ENCODE assay signal across 8 cellular contexts in genomic region chr9:126985870-126986498, GRCh38.
DNase-seq lines count a peak whose midpoint lies in the region; ATAC-seq, FAIRE-seq and TF ChIP-seq lines count a peak whose summit lies in the region.

No MANE protein-coding gene starts in this region.

- peak overlapping the region; percentile 14 to 78 (median 62) for H3K4me3 Mint-ChIP-seq in CD8-positive, alpha-beta memory T cell
- H3K4me3 Mint-ChIP-seq in activated B cell treated with CpG ODN at 0.5 μM for 24 hours: peak overlapping the region; percentile 66
- peak overlapping the region; percentile 58 for H3K4me3 Mint-ChIP-seq in stimulated activated naive CD8-positive, alpha-beta T cell treated with anti-CD3 and anti-CD28 coated beads, Interleukin-15, Interleukin-2, amounts not matched to agents 100 ng/mL and 50 ng/mL, for 24 hours

- H3K27ac Mint-ChIP-seq in CD8-positive, alpha-beta memory T cell: peak overlapping the region; percentile 27 to 97 (median 84)
- H3K27ac Mint-ChIP-seq in activated B cell treated with CpG ODN at 0.5 μM for 24 hours: peak overlapping the region; percentile 59
- H3K27ac Mint-ChIP-seq in stimulated activated naive CD8-positive, alpha-beta T cell treated with anti-CD3 and anti-CD28 coated beads, Interleukin-15, Interleukin-2, amounts not matched to agents 100 ng/mL and 50 ng/mL, for 24 hours: peak overlapping the region; percentile 74

- peak; percentile 70 to 94 (median 92) for DNase-seq in CD8-positive, alpha-beta memory T cell
- DNase-seq in NCI-H1105 treated with DMSO at 0.1 percent for 48 hours (lab: John Stamatoyannopoulos, UW): peak; percentile 42
- peak; percentile 36 for DNase-seq in activated B cell treated with CpG ODN at 0.5 μM for 24 hours
- peak; percentile 97 for DNase-seq in bronchial epithelial cell (ENCODE audit: low read depth)
- peak; percentile 86 to 90 (median 87) for DNase-seq in mucosa of descending colon
- no peak for DNase-seq in amniotic stem cell (lab: John Stamatoyannopoulos, UW)

- peak overlapping the region; percentile 37 for H3K4me3 ChIP-seq in CD8-positive, alpha-beta memory T cell (ENCODE audit: low read length)
- H3K4me3 ChIP-seq in bronchial epithelial cell (ENCODE audit: low read depth, low read length) (no peak overlapping the region), mucosa of descending colon (no peak overlapping the region)

- intact Hi-C loops in activated B cell treated with CpG ODN at 0.5 μM for 24 hours (cut with micrococcal nuclease) (loop anchor here (1.0 to 5.0 kb wide), 2 partner anchors 76 to 213 kb away; no protein-coding TSS in a partner anchor), mucosa of descending colon (cut with DNase I, micrococcal nuclease) (no loop called here)

- peaks cover 15% of the 10 kb centered on the region for H3K27me3 ChIP-seq in CD8-positive, alpha-beta memory T cell (ENCODE audit: insufficient read depth, low read length, poor library complexity, severe bottlenecking)
- H3K27me3 ChIP-seq in bronchial epithelial cell (ENCODE audit: control insufficient read depth, insufficient read depth, low read length): peaks cover 16% of the 10 kb centered on the region

- ATAC-seq in GM21717 (IDR thresholded peaks at IDR 0.05; ENCODE audit: unreplicated experiment) (peak; percentile 57), activated B cell treated with CpG ODN at 0.5 μM for 24 hours (ENCODE audit: low read depth) (peak; percentile 96), mucosa of descending colon (peak; percentile 91)

- no peaks in the 10 kb centered on the region for H3K36me3 ChIP-seq in CD8-positive, alpha-beta memory T cell (ENCODE audit: insufficient read depth, low read length)
- H3K36me3 ChIP-seq in bronchial epithelial cell (ENCODE audit: control insufficient read depth, insufficient read depth, low read length) (no peaks in the 10 kb centered on the region), mucosa of descending colon (ENCODE audit: low read depth) (no peaks in the 10 kb centered on the region)

- peaks cover 79 to 93% (median 91%) of the 10 kb centered on the region in 3 donors for H3K4me1 Mint-ChIP-seq in CD8-positive, alpha-beta memory T cell
- H3K4me1 Mint-ChIP-seq in activated B cell treated with CpG ODN at 0.5 μM for 24 hours: peaks cover 33% of the 10 kb centered on the region
- H3K4me1 Mint-ChIP-seq in stimulated activated naive CD8-positive, alpha-beta T cell treated with anti-CD3 and anti-CD28 coated beads, Interleukin-15, Interleukin-2, amounts not matched to agents 100 ng/mL and 50 ng/mL, for 24 hours (ENCODE audit: low read depth): peaks cover 46% of the 10 kb centered on the region

- H3K4me1 ChIP-seq in CD8-positive, alpha-beta memory T cell (ENCODE audit: insufficient read depth, low read length): peaks cover 72% of the 10 kb centered on the region
- H3K4me1 ChIP-seq in mucosa of descending colon (ENCODE audit: low read depth): peaks cover 32% of the 10 kb centered on the region

- H3K9me3 ChIP-seq in CD8-positive, alpha-beta memory T cell (ENCODE audit: low read length): peaks cover 5% of the 10 kb centered on the region
- H3K9me3 ChIP-seq in mucosa of descending colon: no peaks in the 10 kb centered on the region

- H3K36me3 Mint-ChIP-seq in CD8-positive, alpha-beta memory T cell: peaks cover 0 to 13% (median 2%) of the 10 kb centered on the region in 3 donors
- peaks cover 22% of the 10 kb centered on the region for H3K36me3 Mint-ChIP-seq in activated B cell treated with CpG ODN at 0.5 μM for 24 hours (ENCODE audit: low read depth)
- peaks cover 7% of the 10 kb centered on the region for H3K36me3 Mint-ChIP-seq in stimulated activated naive CD8-positive, alpha-beta T cell treated with anti-CD3 and anti-CD28 coated beads, Interleukin-15, Interleukin-2, amounts not matched to agents 100 ng/mL and 50 ng/mL, for 24 hours (ENCODE audit: low read depth)

- H3K27ac ChIP-seq in CD8-positive, alpha-beta memory T cell (ENCODE audit: low read depth, low read length): peak overlapping the region; percentile 7

- peaks cover 0 to 6% (median 0%) of the 10 kb centered on the region in 5 donors for H3K9me3 Mint-ChIP-seq in CD8-positive, alpha-beta memory T cell
- peaks cover 3% of the 10 kb centered on the region for H3K9me3 Mint-ChIP-seq in activated B cell treated with CpG ODN at 0.5 μM for 24 hours
- peaks cover 7% of the 10 kb centered on the region for H3K9me3 Mint-ChIP-seq in stimulated activated naive CD8-positive, alpha-beta T cell treated with anti-CD3 and anti-CD28 coated beads, Interleukin-15, Interleukin-2, amounts not matched to agents 100 ng/mL and 50 ng/mL, for 24 hours

- POLR2A ChIA-PET in CD8-positive, alpha-beta memory T cell (lab: Charles Lee): interaction anchor here (0.5 to 1.9 kb wide), 4 partner anchors 19 to 627 kb away, joined by 3 to 10 read pairs (median 3); no protein-coding TSS in a partner anchor
- POLR2A ChIA-PET in activated B cell treated with CpG ODN at 0.5 μM for 24 hours (lab: Charles Lee): interaction anchor here (0.5 to 0.7 kb wide), 3 partner anchors 22 to 438 kb away, joined by 3 to 4 read pairs (median 3); partner anchors contain the start of gene ZNF79

- no peak for TF ChIP-seq CTCF in activated B cell treated with CpG ODN at 0.5 μM for 24 hours (IDR thresholded peaks at IDR 0.05)
- TF ChIP-seq CTCF in bronchial epithelial cell (IDR thresholded peaks at IDR 0.05; ENCODE audit: insufficient read depth, low read length, severe bottlenecking): no peak
- TF ChIP-seq CTCF in mucosa of descending colon (IDR thresholded peaks at IDR 0.05): no peak

- CTCF ChIA-PET in CD8-positive, alpha-beta memory T cell (lab: Charles Lee): interaction anchor here (0.6 to 1.6 kb wide), 7 partner anchors 21 to 229 kb away, joined by 3 to 6 read pairs (median 3); no protein-coding TSS in a partner anchor
- CTCF ChIA-PET in activated B cell treated with CpG ODN at 0.5 μM for 24 hours (lab: Charles Lee): interaction anchor here (0.6 to 2.1 kb wide), 5 partner anchors 23 to 239 kb away, joined by 3 to 13 read pairs (median 3); no protein-coding TSS in a partner anchor

- peak; percentile 83 for FAIRE-seq in bronchial epithelial cell (lab: Jason Lieb, UNC)

- peaks cover 18 to 28% of the 10 kb centered on the region in 2 donors for H3K27me3 Mint-ChIP-seq in CD8-positive, alpha-beta memory T cell
- H3K27me3 Mint-ChIP-seq in activated B cell treated with CpG ODN at 0.5 μM for 24 hours: no peaks in the 10 kb centered on the region
- peaks cover 78% of the 10 kb centered on the region for H3K27me3 Mint-ChIP-seq in stimulated activated naive CD8-positive, alpha-beta T cell treated with anti-CD3 and anti-CD28 coated beads, Interleukin-15, Interleukin-2, amounts not matched to agents 100 ng/mL and 50 ng/mL, for 24 hours
